In the genomic region with DNA sequence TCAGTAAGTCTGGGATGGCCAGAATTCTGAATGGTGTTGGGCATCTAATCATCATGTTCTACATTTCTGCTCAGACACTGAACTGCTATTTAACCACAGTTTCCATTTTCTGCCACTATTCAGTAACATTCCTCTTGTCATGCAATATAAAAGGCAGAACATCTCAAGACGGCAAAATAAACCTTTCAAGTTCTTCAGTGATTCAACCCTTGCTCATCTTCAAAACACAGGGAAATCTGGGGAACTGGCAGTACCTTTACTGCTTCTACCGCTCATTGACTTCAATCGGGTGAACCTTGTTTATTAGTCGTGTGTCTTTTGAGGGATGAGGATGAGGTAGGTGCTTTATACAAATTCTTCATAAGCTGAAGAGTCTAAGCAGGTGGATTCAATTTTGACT, we compare ENCODE assay signal across 19 cellular contexts.
DNase-seq lines count a peak whose midpoint lies in the region; ATAC-seq, FAIRE-seq and TF ChIP-seq lines count a peak whose summit lies in the region.
"Had no signal": no experiment of that assay in that cellular context is flagged by ENCODE, and none has a peak within 500 bp of the region (broad histone marks: within the 10 kb centered on the region; RNA-seq: fewer than 3 reads in every experiment).

No MANE protein-coding gene starts in this region.

- DNase-seq in SK-N-SH (no peak), K562 (ENCODE audit: extremely low read depth in 1 of 4, low spot score in 3 of 4) (no peak), psoas muscle (no peak), GM19240 (ENCODE audit: insufficient read length, low spot score) (no peak)
- no peak for DNase-seq in activated naive CD4-positive, alpha-beta T cell (lab: John Stamatoyannopoulos, UW)
- DNase-seq: BE2C; Calu3; CD4-positive, alpha-beta memory T cell; H9; IMR-90; NCI-H1417; NCI-H187 treated with DMSO at 0.1 percent for 48 hours; NCI-H345; NCI-H69 had no signal

- H3K9me3 ChIP-seq in SK-N-SH (no peaks in the 10 kb centered on the region), K562 (replicated peaks; ENCODE audit: control insufficient read depth, insufficient read depth, low read depth, low read length) (no peaks in the 10 kb centered on the region), psoas muscle (no peaks in the 10 kb centered on the region)
- H3K9me3 ChIP-seq: BE2C had no signal

- no peak overlapping the region for H3K4me3 ChIP-seq in SK-N-SH (ENCODE audit: low read depth in 2 of 2, low read length in 1 of 2)
- H3K4me3 ChIP-seq in K562: no peak overlapping the region
- H3K4me3 ChIP-seq in psoas muscle: no peak overlapping the region

- H3K9me1 ChIP-seq in K562 (ENCODE audit: control insufficient read depth, insufficient read depth, low read length): no peaks in the 10 kb centered on the region

- FAIRE-seq in K562 (lab: Jason Lieb, UNC): peak; percentile 65
- FAIRE-seq: GM19239 had no signal

- H3K79me2 ChIP-seq in SK-N-SH (ENCODE audit: insufficient read depth): no peaks in the 10 kb centered on the region
- H3K79me2 ChIP-seq in K562 (ENCODE audit: control insufficient read depth, insufficient read depth, low read length): no peaks in the 10 kb centered on the region

- peaks cover 21% of the 10 kb centered on the region for H3K36me3 Mint-ChIP-seq in activated naive CD4-positive, alpha-beta T cell treated with anti-CD3 and anti-CD28 coated beads, Interleukin-2, amount 50 U/mL, for 24 hours

- TF ChIP-seq RAD21 in SK-N-SH (IDR thresholded peaks at IDR 0.05; ENCODE audit: low read length) (no peak), K562 (CRISPR knock-in tag; conservative IDR thresholded peaks at IDR 0.05 in 1 of 2, IDR thresholded peaks at IDR 0.05 in 1 of 2) (no peak)

- H3K36me3 ChIP-seq in SK-N-SH (replicated peaks in 1 of 2; ENCODE audit: control insufficient read depth in 1 of 2, insufficient read depth in 2 of 2, low read length in 1 of 2): no peaks in the 10 kb centered on the region
- no peaks in the 10 kb centered on the region for H3K36me3 ChIP-seq in K562 (ENCODE audit: control insufficient read depth, insufficient read depth, low read length)
- no peaks in the 10 kb centered on the region for H3K36me3 ChIP-seq in psoas muscle (ENCODE audit: insufficient read depth in 1 of 2, low read depth in 1 of 2)
- H3K36me3 ChIP-seq: BE2C had no signal

- in situ Hi-C loops in K562 (cut with MboI): no loop called here

- TF ChIP-seq EP300 in SK-N-SH (IDR thresholded peaks at IDR 0.05; ENCODE audit: borderline replicate concordance in 1 of 2, low read depth in 1 of 2, low read length in 1 of 2) (no peak), K562 (IDR thresholded peaks at IDR 0.05; ENCODE audit: low read length) (no peak)

- peaks cover 7 to 9% of the 10 kb centered on the region in 2 experiments; a peak in 3 of 4 replicates for H3K4me1 ChIP-seq in SK-N-SH (ENCODE audit: control insufficient read depth in 1 of 2, insufficient read depth in 2 of 2, low read depth in 1 of 2, low read length in 1 of 2)
- H3K4me1 ChIP-seq in K562 (replicated peaks in 1 of 2; ENCODE audit: control insufficient read depth in 2 of 2, insufficient read depth in 2 of 2, low read length in 2 of 2): no peaks in the 10 kb centered on the region
- H3K4me1 ChIP-seq in psoas muscle: peaks cover 14% of the 10 kb centered on the region

- no peak for TF ChIP-seq POLR2A in K562 (conservative IDR thresholded peaks at IDR 0.05)

- no peak overlapping the region for H2AFZ ChIP-seq in SK-N-SH (ENCODE audit: low read depth)
- H2AFZ ChIP-seq in K562 (ENCODE audit: low read depth, low read length): no peak overlapping the region

- H3K4me3 Mint-ChIP-seq in activated naive CD4-positive, alpha-beta T cell treated with anti-CD3 and anti-CD28 coated beads, Interleukin-2, amount 50 U/mL, for 24 hours: no peak overlapping the region
- H3K4me3 Mint-ChIP-seq: H9 had no signal

- no peaks in the 10 kb centered on the region for H3K9me3 Mint-ChIP-seq in activated naive CD4-positive, alpha-beta T cell treated with anti-CD3 and anti-CD28 coated beads, Interleukin-2, amount 50 U/mL, for 24 hours

- H3F3A ChIP-seq in SK-N-SH (replicated peaks; ENCODE audit: insufficient read depth): peaks cover 7% of the 10 kb centered on the region

- H3K27ac ChIP-seq in SK-N-SH (ENCODE audit: low read depth in 2 of 2, low read length in 1 of 2) (no peak overlapping the region; a peak in 1 of 4 replicates), K562 (ENCODE audit: extremely low read depth, low read depth, low read length) (no peak overlapping the region), psoas muscle (peak overlapping the region; percentile 75)
- H3K27ac ChIP-seq: 22Rv1 had no signal

- CTCF ChIA-PET in SK-N-SH (lab: Yijun Ruan, JAX) (no interaction called here), K562 (lab: Yijun Ruan, JAX; ENCODE audit: low intra/inter-chr PET ratio) (no interaction called here)

- BruUV-seq in K562 (replicated peaks; lab: Mats Ljungman, UMichigan): no TSS peak

- H3K4me1 Mint-ChIP-seq in activated naive CD4-positive, alpha-beta T cell treated with anti-CD3 and anti-CD28 coated beads, Interleukin-2, amount 50 U/mL, for 24 hours: peaks cover 52% of the 10 kb centered on the region

- no peaks in the 10 kb centered on the region for H4K20me1 ChIP-seq in SK-N-SH (ENCODE audit: insufficient read depth)
- H4K20me1 ChIP-seq in K562 (replicated peaks; ENCODE audit: control insufficient read depth, insufficient read depth, low read length): no peaks in the 10 kb centered on the region

- POLR2A ChIA-PET in SK-N-SH (lab: Yijun Ruan, JAX) (no interaction called here), K562 (lab: Yijun Ruan, JAX) (interaction anchor here (0.6 kb wide), 1 partner anchor 13 kb away, joined by 3 read pairs; no protein-coding TSS in a partner anchor)

- TF ChIP-seq CTCF in SK-N-SH (IDR thresholded peaks at IDR 0.05) (no peak), K562 (IDR thresholded peaks at IDR 0.05 in 2 of 3, conservative IDR thresholded peaks at IDR 0.05 in 1 of 3; ENCODE audit: insufficient read depth in 2 of 3, low read depth in 1 of 3, low read length in 3 of 3) (no peak), psoas muscle (IDR thresholded peaks at IDR 0.05) (no peak)

- ATAC-seq in SK-N-SH treated with all-trans-retinoic acid at 6 μM for 48 hours (no peak), K562 (no peak), psoas muscle (no peak), HG03460 (IDR thresholded peaks at IDR 0.05; ENCODE audit: unreplicated experiment) (no peak)

- H3K4me2 ChIP-seq in SK-N-SH (no peak overlapping the region), K562 (ENCODE audit: insufficient read depth, low read length) (no peak overlapping the region)

- peak overlapping the region; percentile 98 for H3K27ac Mint-ChIP-seq in activated naive CD4-positive, alpha-beta T cell treated with anti-CD3 and anti-CD28 coated beads, Interleukin-2, amount 50 U/mL, for 24 hours

- H3K9me2 ChIP-seq in SK-N-SH: no peaks in the 10 kb centered on the region

- H3K27me3 Mint-ChIP-seq in activated naive CD4-positive, alpha-beta T cell treated with anti-CD3 and anti-CD28 coated beads, Interleukin-2, amount 50 U/mL, for 24 hours: no peaks in the 10 kb centered on the region
- H3K27me3 Mint-ChIP-seq: CD4-positive, alpha-beta memory T cell had no signal

- H3K9ac ChIP-seq in SK-N-SH (no peak overlapping the region), K562 (ENCODE audit: insufficient read depth in 1 of 2, low read depth in 2 of 2, low read length in 2 of 2) (no peak overlapping the region)

- 75% methylated on average over 4 of the region's 4 CpGs for WGBS in SK-N-SH (ENCODE audit: low lambda C conversion rate)
- WGBS in K562 (ENCODE audit: insufficient coverage, low coverage, missing lambda C conversion rate): 1% methylated on average over 4 of the region's 4 CpGs
- WGBS in psoas muscle, 3 donors: 87 to 98% (median 94%) methylated on average over 4 of the region's 4 CpGs

- no peaks in the 10 kb centered on the region for H3K27me3 ChIP-seq in SK-N-SH (ENCODE audit: insufficient read depth)
- H3K27me3 ChIP-seq in K562 (ENCODE audit: control insufficient read depth in 2 of 2, insufficient read depth in 2 of 2, low read length in 2 of 2): peaks cover 0 to 7% of the 10 kb centered on the region in 2 experiments; a peak in 2 of 5 replicates
- H3K27me3 ChIP-seq in psoas muscle (ENCODE audit: insufficient read depth in 3 of 3, low read length in 2 of 3): no peaks in the 10 kb centered on the region
- H3K27me3 ChIP-seq: BE2C had no signal

- intact Hi-C loops in K562 (cut with micrococcal nuclease) (no loop called here), psoas muscle (cut with DNase I) (loop anchor here in 1 of 2 donors (10.0 kb wide), 1 partner anchor 130 kb away; no protein-coding TSS in a partner anchor)

TF ChIP-seq in SK-N-SH treated with all-trans-retinoic acid at 6 μM for 48 hours, 23 proteins besides CTCF, POLR2A, EP300 and RAD21 (continues in another document):
- no peak for TF ChIP-seq ZFP3 (CRISPR knock-in tag; IDR thresholded peaks at IDR 0.05)
- TF ChIP-seq ZFP30 (CRISPR knock-in tag; IDR thresholded peaks at IDR 0.05): no peak
- TF ChIP-seq ESRRG (CRISPR knock-in tag; IDR thresholded peaks at IDR 0.05): no peak
- no peak for TF ChIP-seq TOX (CRISPR knock-in tag; IDR thresholded peaks at IDR 0.05; ENCODE audit: borderline replicate concordance)
- no peak for TF ChIP-seq CSDC2 (CRISPR knock-in tag; IDR thresholded peaks at IDR 0.05)
- no peak for TF ChIP-seq ZNF565 (CRISPR knock-in tag; conservative IDR thresholded peaks at IDR 0.05; ENCODE audit: low read depth)

TF ChIP-seq in K562, 482 proteins besides CTCF, POLR2A, EP300 and RAD21 (continues in another document):
- TF ChIP-seq, protein P1, sequence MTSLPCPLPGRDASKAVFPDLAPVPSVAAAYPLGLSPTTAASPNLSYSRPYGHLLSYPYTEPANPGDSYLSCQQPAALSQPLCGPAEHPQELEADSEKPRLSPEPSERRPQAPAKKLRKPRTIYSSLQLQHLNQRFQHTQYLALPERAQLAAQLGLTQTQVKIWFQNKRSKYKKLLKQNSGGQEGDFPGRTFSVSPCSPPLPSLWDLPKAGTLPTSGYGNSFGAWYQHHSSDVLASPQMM (CRISPR knock-in tag; IDR thresholded peaks at IDR 0.05): no peak
- TF ChIP-seq ZNF644 (tag; IDR thresholded peaks at IDR 0.05; ENCODE audit: low read depth) (no peak), LEF1 (IDR thresholded peaks at IDR 0.05) (no peak)
- TF ChIP-seq, protein P2, sequence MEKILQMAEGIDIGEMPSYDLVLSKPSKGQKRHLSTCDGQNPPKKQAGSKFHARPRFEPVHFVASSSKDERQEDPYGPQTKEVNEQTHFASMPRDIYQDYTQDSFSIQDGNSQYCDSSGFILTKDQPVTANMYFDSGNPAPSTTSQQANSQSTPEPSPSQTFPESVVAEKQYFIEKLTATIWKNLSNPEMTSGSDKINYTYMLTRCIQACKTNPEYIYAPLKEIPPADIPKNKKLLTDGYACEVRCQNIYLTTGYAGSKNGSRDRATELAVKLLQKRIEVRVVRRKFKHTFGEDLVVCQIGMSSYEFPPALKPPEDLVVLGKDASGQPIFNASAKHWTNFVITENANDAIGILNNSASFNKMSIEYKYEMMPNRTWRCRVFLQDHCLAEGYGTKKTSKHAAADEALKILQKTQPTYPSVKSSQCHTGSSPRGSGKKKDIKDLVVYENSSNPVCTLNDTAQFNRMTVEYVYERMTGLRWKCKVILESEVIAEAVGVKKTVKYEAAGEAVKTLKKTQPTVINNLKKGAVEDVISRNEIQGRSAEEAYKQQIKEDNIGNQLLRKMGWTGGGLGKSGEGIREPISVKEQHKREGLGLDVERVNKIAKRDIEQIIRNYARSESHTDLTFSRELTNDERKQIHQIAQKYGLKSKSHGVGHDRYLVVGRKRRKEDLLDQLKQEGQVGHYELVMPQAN (IDR thresholded peaks at IDR 0.05; ENCODE audit: borderline replicate concordance): no peak
